In genomic region chr2:123453772-123454171, GRCh38 we compare ENCODE assay signal across 16 cellular contexts.
DNase-seq lines count a peak whose midpoint lies in the region; ATAC-seq, FAIRE-seq and TF ChIP-seq lines count a peak whose summit lies in the region.
"Had no signal": no experiment of that assay in that cellular context is flagged by ENCODE, and none has a peak within 500 bp of the region (broad histone marks: within the 10 kb centered on the region; RNA-seq: fewer than 3 reads in every experiment).

No MANE protein-coding gene starts in this region.

- H3K4me3 ChIP-seq in right cardiac atrium (ENCODE audit: low read length), result no peak overlapping the region
- H3K4me3 ChIP-seq in fibroblast of pulmonary artery (replicated peaks; ENCODE audit: low read depth, low read length), result no peak overlapping the region
- H3K4me3 ChIP-seq: BLaER1 treated with 17β-estradiol and CSF1 and Interleukin-3, amounts not matched to agents 10 nM and 100 nM; GM23248; HAP-1 had no signal

- no peaks in the 10 kb centered on the region for H3K9me3 ChIP-seq in right cardiac atrium (ENCODE audit: control insufficient read depth, low read length)
- H3K9me3 ChIP-seq: BLaER1 treated with 17β-estradiol and CSF1 and Interleukin-3, amounts not matched to agents 10 nM and 100 nM; HAP-1 had no signal

- H3K27ac Mint-ChIP-seq in activated naive CD4-positive, alpha-beta T cell treated with anti-CD3 and anti-CD28 coated beads, Interleukin-2, amount 50 U/mL, for 72 hours, result no peak overlapping the region
- H3K27ac Mint-ChIP-seq: CD4-positive, alpha-beta T cell; IgD-negative memory B cell had no signal

- no peak overlapping the region for H3K27ac ChIP-seq in right cardiac atrium (ENCODE audit: low read length)
- H3K27ac ChIP-seq: BLaER1 treated with 17β-estradiol and CSF1 and Interleukin-3, amounts not matched to agents 10 nM and 100 nM; GM23248 had no signal

- no peaks in the 10 kb centered on the region for H3K36me3 Mint-ChIP-seq in activated naive CD4-positive, alpha-beta T cell treated with anti-CD3 and anti-CD28 coated beads, Interleukin-2, amount 50 U/mL, for 72 hours
- H3K36me3 Mint-ChIP-seq: IgD-negative memory B cell had no signal

- peaks cover 17 to 20% of the 10 kb centered on the region in 2 donors for H3K9me3 Mint-ChIP-seq in activated naive CD4-positive, alpha-beta T cell treated with anti-CD3 and anti-CD28 coated beads, Interleukin-2, amount 50 U/mL, for 72 hours

- no peak for TF ChIP-seq POLR2A in H54 (IDR thresholded peaks at IDR 0.05; ENCODE audit: low read depth, low read length)

- no peaks in the 10 kb centered on the region for H3K27me3 ChIP-seq in right cardiac atrium (ENCODE audit: control insufficient read depth, insufficient read depth)
- H3K27me3 ChIP-seq: BLaER1 treated with 17β-estradiol and CSF1 and Interleukin-3, amounts not matched to agents 10 nM and 100 nM had no signal

- intact Hi-C loops in Right ventricle myocardium superior (cut with DNase I), result no loop called here
- intact Hi-C loops in right cardiac atrium (cut with DNase I), result no loop called here

- 55% methylated on average over 3 of the region's 3 CpGs for WGBS in right cardiac atrium

- peak; percentile 56 for ATAC-seq in Right ventricle myocardium superior (ENCODE audit: poor library complexity)
- no peak for ATAC-seq in right cardiac atrium
- ATAC-seq in activated naive CD4-positive, alpha-beta T cell treated with anti-CD3 and anti-CD28 coated beads, Interleukin-2, amount 50 U/mL, for 72 hours, result no peak

- in situ Hi-C loops in SK-MEL-5 (cut with HindIII; ENCODE audit: low pct_unique_long_range_greater_than_20kb, low sequenced_read_pairs), result no loop called here

- no peak for TF ChIP-seq CTCF in fibroblast of pulmonary artery (IDR thresholded peaks at IDR 0.05; ENCODE audit: low read length, missing control alignments)

- no peaks in the 10 kb centered on the region for H3K4me1 ChIP-seq in right cardiac atrium (ENCODE audit: control insufficient read depth, insufficient read depth, low read length)
- H3K4me1 ChIP-seq: BLaER1 treated with 17β-estradiol and CSF1 and Interleukin-3, amounts not matched to agents 10 nM and 100 nM; HAP-1 had no signal

- DNase-seq in Right ventricle myocardium superior (no peak), right cardiac atrium (no peak), SK-MEL-5 (ENCODE audit: low read depth, low spot score) (peak; percentile 13), fibroblast of pulmonary artery (ENCODE audit: low read depth) (peak; percentile 75), H54 (ENCODE audit: insufficient read length, low spot score) (no peak), GM19239 (ENCODE audit: insufficient read length, low spot score) (no peak)
- no peak for DNase-seq in activated naive CD4-positive, alpha-beta T cell treated with anti-CD3 and anti-CD28 coated beads, Interleukin-2, amount 50 U/mL, for 72 hours (ENCODE audit: low spot score in 2 of 2)
- DNase-seq: ACHN; Calu3; CD4-positive, alpha-beta T cell; DMS 273 treated with DMSO at 0.1 percent for 48 hours; GM23248 had no signal

- FAIRE-seq in H54 (lab: Jason Lieb, UNC), result no peak
- no peak for FAIRE-seq in GM19239 (lab: Jason Lieb, UNC)
- FAIRE-seq: GM18507 had no signal

Comparison
In these comparisons a context has a peak if more than half of its experiments do, and no peak if none do; other contexts are left out.
1. DNase-seq: peak in SK-MEL-5 (single experiment) and fibroblast of pulmonary artery (single experiment); none in Right ventricle myocardium superior (single experiment), right cardiac atrium (0 of 3), activated naive CD4-positive, alpha-beta T cell treated with anti-CD3 and anti-CD28 coated beads, Interleukin-2, amount 50 U/mL, for 72 hours (0 of 2), H54 (single experiment) and GM19239 (single experiment).